In genomic region chr18:36456622-36457021, GRCh38 we compare ENCODE assay signal across 19 cellular contexts.
"Had no signal": no experiment of that assay in that cellular context is flagged by ENCODE, and none has a peak within 500 bp of the region (broad histone marks: within the 10 kb centered on the region; RNA-seq: fewer than 3 reads in every experiment).

No MANE protein-coding gene starts in this region.

- H3K27me3 ChIP-seq: adrenal gland, Peyer's patch had no signal

- H3K4me1 ChIP-seq: Peyer's patch had no signal

- H3K4me3 ChIP-seq: adrenal gland, Peyer's patch had no signal

- ATAC-seq: activated CD4-positive, CD25-positive, alpha-beta regulatory T cell treated with anti-CD3 and anti-CD28 coated beads, Interleukin-2, amount 50 U/mL, for 24 hours; activated CD8-positive, alpha-beta T cell treated with anti-CD3 and anti-CD28 coated beads, Interleukin-2, amount 10 ng/mL, durations not matched to agents 7 days and 5 days had no signal

- H3K9me3 ChIP-seq: adrenal gland, Peyer's patch had no signal

- H3K36me3 ChIP-seq: adrenal gland, Peyer's patch had no signal

- DNase-seq: activated CD4-positive, alpha-beta T cell treated with anti-CD3 and anti-CD28 coated beads for 48 hours; activated CD4-positive, alpha-beta T cell treated with anti-CD3 and anti-CD28 coated beads, Interleukin-2, amount 50 U/mL, for 4 hours; activated CD8-positive, alpha-beta memory T cell treated with anti-CD3 and anti-CD28 coated beads, Interleukin-2, amount 50 U/mL, for 48 hours; activated CD8-positive, alpha-beta T cell treated with anti-CD3 and anti-CD28 coated beads, Interleukin-2, amount 10 ng/mL, durations not matched to agents 7 days and 5 days; activated naive CD4-positive, alpha-beta T cell treated with anti-CD3 and anti-CD28 coated beads, Interleukin-2, amount 50 U/mL, for 16 hours; activated naive CD8-positive, alpha-beta T cell treated with anti-CD3 and anti-CD28 coated beads, Interleukin-2, amount 10 ng/mL, durations not matched to agents 7 days and 5 days; activated T-cell treated with anti-CD3 and anti-CD28 coated beads, Interleukin-2, amount 50 U/mL, for 1 hour; adrenal gland; anterior cingulate cortex; KBM-7; NCI-H1048; NCI-H187 treated with DMSO at 0.1 percent for 48 hours; NCI-H2081 treated with DMSO at 0.1 percent for 48 hours; NCI-H446; NCI-H524; Peyer's patch; SHP77 treated with DMSO at 0.1 percent for 48 hours had no signal

- H3K27ac ChIP-seq: adrenal gland, Peyer's patch, RWPE1 had no signal
